Comparison of ENCODE assay signal across 1 cellular context in genomic region chr9:114427644-114428043, GRCh38.
TF ChIP-seq lines count a peak whose summit lies in the region.

No MANE protein-coding gene starts in this region.

TF ChIP-seq in K562, 482 proteins besides CTCF, POLR2A, EP300 and RAD21:
- TF ChIP-seq SRSF3 (IDR thresholded peaks at IDR 0.05; ENCODE audit: insufficient read depth, low read length), result no peak
- 0 out of 2 replicates have a peak, but pooled peaks have one; percentile 70 for TF ChIP-seq ZKSCAN1 (IDR thresholded peaks at IDR 0.05; ENCODE audit: low read depth, low read length)
